ENCODE assay signal across 1 cellular context in the genomic region with DNA sequence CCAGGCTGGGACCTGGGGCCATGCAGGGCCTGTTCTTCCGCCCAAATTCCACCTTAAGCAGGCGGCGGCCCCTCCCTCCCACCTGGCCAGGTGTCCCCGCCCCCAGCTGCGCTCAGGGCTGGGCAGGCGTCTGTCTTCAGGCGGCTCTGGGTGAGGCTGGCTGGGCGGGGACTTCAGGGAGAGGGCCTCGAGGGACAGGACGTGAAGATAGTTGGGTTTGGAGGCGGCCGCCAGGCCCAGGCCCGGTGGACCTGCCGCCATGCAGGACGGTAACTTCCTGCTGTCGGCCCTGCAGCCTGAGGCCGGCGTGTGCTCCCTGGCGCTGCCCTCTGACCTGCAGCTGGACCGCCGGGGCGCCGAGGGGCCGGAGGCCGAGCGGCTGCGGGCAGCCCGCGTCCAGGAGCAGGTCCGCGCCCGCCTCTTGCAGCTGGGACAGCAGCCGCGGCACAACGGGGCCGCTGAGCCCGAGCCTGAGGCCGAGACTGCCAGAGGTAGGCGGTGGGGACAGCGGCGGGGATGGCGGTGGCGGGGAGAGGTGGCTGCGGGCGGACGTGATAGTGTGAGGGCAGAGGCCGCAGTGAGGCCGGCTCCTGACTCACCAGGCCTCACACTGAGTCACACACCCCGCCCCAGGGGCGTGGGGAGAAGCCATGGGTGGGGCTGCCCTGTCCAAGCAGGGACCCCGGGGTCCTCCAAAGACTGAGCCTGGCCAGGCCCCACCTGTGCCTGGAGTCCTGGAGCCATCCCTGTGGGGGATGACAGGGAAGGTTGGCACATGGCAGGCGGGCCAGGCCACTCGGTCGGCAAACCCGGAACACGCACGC.
TF ChIP-seq lines count a peak whose summit lies in the region.

A gene with protein sequence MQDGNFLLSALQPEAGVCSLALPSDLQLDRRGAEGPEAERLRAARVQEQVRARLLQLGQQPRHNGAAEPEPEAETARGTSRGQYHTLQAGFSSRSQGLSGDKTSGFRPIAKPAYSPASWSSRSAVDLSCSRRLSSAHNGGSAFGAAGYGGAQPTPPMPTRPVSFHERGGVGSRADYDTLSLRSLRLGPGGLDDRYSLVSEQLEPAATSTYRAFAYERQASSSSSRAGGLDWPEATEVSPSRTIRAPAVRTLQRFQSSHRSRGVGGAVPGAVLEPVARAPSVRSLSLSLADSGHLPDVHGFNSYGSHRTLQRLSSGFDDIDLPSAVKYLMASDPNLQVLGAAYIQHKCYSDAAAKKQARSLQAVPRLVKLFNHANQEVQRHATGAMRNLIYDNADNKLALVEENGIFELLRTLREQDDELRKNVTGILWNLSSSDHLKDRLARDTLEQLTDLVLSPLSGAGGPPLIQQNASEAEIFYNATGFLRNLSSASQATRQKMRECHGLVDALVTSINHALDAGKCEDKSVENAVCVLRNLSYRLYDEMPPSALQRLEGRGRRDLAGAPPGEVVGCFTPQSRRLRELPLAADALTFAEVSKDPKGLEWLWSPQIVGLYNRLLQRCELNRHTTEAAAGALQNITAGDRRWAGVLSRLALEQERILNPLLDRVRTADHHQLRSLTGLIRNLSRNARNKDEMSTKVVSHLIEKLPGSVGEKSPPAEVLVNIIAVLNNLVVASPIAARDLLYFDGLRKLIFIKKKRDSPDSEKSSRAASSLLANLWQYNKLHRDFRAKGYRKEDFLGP (plus strand): TSS at position 176 of the 824 bp plus-strand sequence. CDS start 84 bp downstream, at position 260.

TF ChIP-seq in WTC11, 78 proteins besides CTCF, POLR2A, EP300 and RAD21 (continued from another document):
- TF ChIP-seq, protein P1, sequence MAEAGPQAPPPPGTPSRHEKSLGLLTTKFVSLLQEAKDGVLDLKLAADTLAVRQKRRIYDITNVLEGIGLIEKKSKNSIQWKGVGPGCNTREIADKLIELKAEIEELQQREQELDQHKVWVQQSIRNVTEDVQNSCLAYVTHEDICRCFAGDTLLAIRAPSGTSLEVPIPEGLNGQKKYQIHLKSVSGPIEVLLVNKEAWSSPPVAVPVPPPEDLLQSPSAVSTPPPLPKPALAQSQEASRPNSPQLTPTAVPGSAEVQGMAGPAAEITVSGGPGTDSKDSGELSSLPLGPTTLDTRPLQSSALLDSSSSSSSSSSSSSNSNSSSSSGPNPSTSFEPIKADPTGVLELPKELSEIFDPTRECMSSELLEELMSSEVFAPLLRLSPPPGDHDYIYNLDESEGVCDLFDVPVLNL (CRISPR knock-in tag; IDR thresholded peaks at IDR 0.05; ENCODE audit: borderline replicate concordance, low read depth) = no peak
- no peak for TF ChIP-seq NR1H2 (CRISPR knock-in tag; IDR thresholded peaks at IDR 0.05)
